ENCODE assay signal across 25 cellular contexts in the genomic region with DNA sequence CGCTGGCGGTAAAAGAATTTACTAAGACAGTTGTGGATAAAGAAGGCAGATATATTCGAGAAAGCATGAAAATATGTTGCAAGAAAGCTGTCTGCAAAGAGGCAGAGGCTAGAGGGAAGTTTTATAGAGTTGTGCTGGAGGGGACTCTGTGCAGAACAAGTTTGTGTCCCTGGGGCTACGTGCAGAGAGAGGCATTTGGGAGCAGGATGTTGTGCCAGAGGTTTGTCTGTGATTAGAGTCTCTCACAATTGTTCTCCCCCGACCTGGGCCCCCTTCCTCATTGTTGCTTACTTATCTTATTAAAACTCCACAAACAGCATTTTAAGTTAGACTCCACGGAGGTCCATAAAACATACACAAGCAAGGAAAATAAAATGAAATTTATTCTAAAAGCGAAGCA.
"Had no signal": no experiment of that assay in that cellular context is flagged by ENCODE, and none has a peak within 500 bp of the region (broad histone marks: within the 10 kb centered on the region; RNA-seq: fewer than 3 reads in every experiment).

No MANE protein-coding gene starts in this region.

- H3K4me3 ChIP-seq: coronary artery, lung, mucosa of descending colon, ovary, stomach, thyroid gland, vagina had no signal

- H3K36me3 Mint-ChIP-seq: immature natural killer cell; memory B cell; mesothelial cell of epicardium; naive B cell; natural killer cell treated with Interleukin-12 subunit alpha and Interleukin-12 subunit beta and Interleukin-15 and Interleukin-18, amount 100 ng/mL, for 72 hours; stimulated activated effector memory CD8-positive, alpha-beta T cell treated with anti-CD3 and anti-CD28 coated beads, Interleukin-12 subunit alpha, Interleukin-12 subunit beta, amount 100 ng/mL, for 72 hours had no signal

- H3K9me3 ChIP-seq: mucosa of descending colon, ovary, stomach, thyroid gland, vagina had no signal

- DNase-seq: dermis blood vessel endothelial cell; effector memory CD4-positive, alpha-beta T cell; hypothalamus; immature natural killer cell; mucosa of descending colon; naive B cell; occipital lobe; ovary; posterior cingulate gyrus; retina; stimulated activated CD4-positive, alpha-beta T cell treated with anti-CD3 and anti-CD28 coated beads, Interleukin-2, amount 100 ng/mL, for 24 hours; stimulated activated CD4-positive, alpha-beta T cell treated with anti-CD3 and anti-CD28 coated beads, Interleukin-4, amount 100 ng/mL, for 24 hours; stimulated activated naive CD4-positive, alpha-beta T cell treated with Interleukin-2 at 50 U/mL for 16 hours; stomach; thyroid gland had no signal

- H3K4me3 Mint-ChIP-seq: immature natural killer cell; memory B cell; mesothelial cell of epicardium; naive B cell; natural killer cell treated with Interleukin-12 subunit alpha and Interleukin-12 subunit beta and Interleukin-15 and Interleukin-18, amount 100 ng/mL, for 72 hours; stimulated activated effector memory CD8-positive, alpha-beta T cell treated with anti-CD3 and anti-CD28 coated beads, Interleukin-12 subunit alpha, Interleukin-12 subunit beta, amount 100 ng/mL, for 72 hours had no signal

- FAIRE-seq: endometrium, frontal cortex, keratinocyte had no signal

- H3K4me1 ChIP-seq: stomach, thyroid gland, vagina had no signal

- H3K27ac ChIP-seq: coronary artery, ovary, stomach, thyroid gland, vagina had no signal

- H3K9me3 Mint-ChIP-seq: stimulated activated effector memory CD8-positive, alpha-beta T cell treated with anti-CD3 and anti-CD28 coated beads, Interleukin-12 subunit alpha, Interleukin-12 subunit beta, amount 100 ng/mL, for 72 hours had no signal

- H3K27me3 Mint-ChIP-seq: memory B cell; naive B cell; natural killer cell treated with Interleukin-12 subunit alpha and Interleukin-12 subunit beta and Interleukin-15 and Interleukin-18, amount 100 ng/mL, for 72 hours had no signal

- H3K27me3 ChIP-seq: ovary, stomach, thyroid gland, vagina had no signal

- H3K4me1 Mint-ChIP-seq: immature natural killer cell; memory B cell; naive B cell; stimulated activated effector memory CD8-positive, alpha-beta T cell treated with anti-CD3 and anti-CD28 coated beads, Interleukin-12 subunit alpha, Interleukin-12 subunit beta, amount 100 ng/mL, for 72 hours had no signal

- H3K27ac Mint-ChIP-seq: immature natural killer cell; memory B cell; mesothelial cell of epicardium; natural killer cell treated with Interleukin-12 subunit alpha and Interleukin-12 subunit beta and Interleukin-15 and Interleukin-18, amount 100 ng/mL, for 72 hours; stimulated activated effector memory CD8-positive, alpha-beta T cell treated with anti-CD3 and anti-CD28 coated beads, Interleukin-12 subunit alpha, Interleukin-12 subunit beta, amount 100 ng/mL, for 72 hours had no signal

- H3K36me3 ChIP-seq: ovary, stomach, thyroid gland, vagina had no signal
